ENCODE assay signal across 1 cellular context in the genomic region with DNA sequence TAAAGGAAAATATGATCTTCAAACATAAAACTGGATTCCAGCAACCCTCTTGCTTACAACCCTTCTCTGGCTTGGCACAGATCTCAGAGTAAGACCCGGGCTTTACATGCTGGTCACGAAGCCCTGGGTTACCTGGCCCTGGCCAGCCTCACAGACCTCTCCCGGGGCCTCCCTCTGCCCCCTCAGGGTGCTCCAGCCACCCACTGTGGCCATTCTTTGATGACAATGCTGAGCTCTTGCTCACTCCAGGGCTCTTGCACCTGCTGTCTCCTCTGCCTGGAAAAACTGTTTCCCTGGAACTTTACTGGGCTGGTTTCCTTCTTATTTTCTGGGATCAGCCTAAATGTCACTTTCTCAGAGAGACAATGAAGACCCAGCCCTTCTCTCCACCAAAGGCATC.
TF ChIP-seq lines count a peak whose summit lies in the region.

No MANE protein-coding gene starts in this region.

TF ChIP-seq in HepG2, 621 proteins besides CTCF, POLR2A, EP300 and RAD21:
- TF ChIP-seq ZBTB1 (CRISPR knock-in tag; IDR thresholded peaks at IDR 0.05; ENCODE audit: borderline replicate concordance) (no peak), NR2C2 (CRISPR knock-in tag; IDR thresholded peaks at IDR 0.05; ENCODE audit: borderline replicate concordance) (no peak), ZNF367 (CRISPR knock-in tag; IDR thresholded peaks at IDR 0.05; ENCODE audit: borderline replicate concordance) (no peak), ZNF124 (CRISPR knock-in tag; IDR thresholded peaks at IDR 0.05) (no peak), ZNF382 (CRISPR knock-in tag; IDR thresholded peaks at IDR 0.05; ENCODE audit: borderline replicate concordance) (no peak), ZBTB49 (CRISPR knock-in tag; IDR thresholded peaks at IDR 0.05; ENCODE audit: borderline replicate concordance) (no peak), ZNF317 (CRISPR knock-in tag; IDR thresholded peaks at IDR 0.05) (no peak), ZNF83 (CRISPR knock-in tag; IDR thresholded peaks at IDR 0.05; ENCODE audit: borderline replicate concordance) (no peak), TEAD2 (CRISPR knock-in tag; IDR thresholded peaks at IDR 0.05) (no peak), EHMT2 (IDR thresholded peaks at IDR 0.05; ENCODE audit: borderline replicate concordance, low read depth, low read length) (no peak), ZFP91 (CRISPR knock-in tag; IDR thresholded peaks at IDR 0.05; ENCODE audit: borderline replicate concordance) (no peak), ZMAT5 (CRISPR knock-in tag; IDR thresholded peaks at IDR 0.05; ENCODE audit: borderline replicate concordance, low read depth) (no peak)
- TF ChIP-seq, protein P1, sequence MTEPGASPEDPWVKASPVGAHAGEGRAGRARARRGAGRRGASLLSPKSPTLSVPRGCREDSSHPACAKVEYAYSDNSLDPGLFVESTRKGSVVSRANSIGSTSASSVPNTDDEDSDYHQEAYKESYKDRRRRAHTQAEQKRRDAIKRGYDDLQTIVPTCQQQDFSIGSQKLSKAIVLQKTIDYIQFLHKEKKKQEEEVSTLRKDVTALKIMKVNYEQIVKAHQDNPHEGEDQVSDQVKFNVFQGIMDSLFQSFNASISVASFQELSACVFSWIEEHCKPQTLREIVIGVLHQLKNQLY (CRISPR knock-in tag; IDR thresholded peaks at IDR 0.05) = no peak
TF ChIP-seq in HepG2: peak in this region for 0.
